ENCODE assay signal across 8 cellular contexts in the genomic region with DNA sequence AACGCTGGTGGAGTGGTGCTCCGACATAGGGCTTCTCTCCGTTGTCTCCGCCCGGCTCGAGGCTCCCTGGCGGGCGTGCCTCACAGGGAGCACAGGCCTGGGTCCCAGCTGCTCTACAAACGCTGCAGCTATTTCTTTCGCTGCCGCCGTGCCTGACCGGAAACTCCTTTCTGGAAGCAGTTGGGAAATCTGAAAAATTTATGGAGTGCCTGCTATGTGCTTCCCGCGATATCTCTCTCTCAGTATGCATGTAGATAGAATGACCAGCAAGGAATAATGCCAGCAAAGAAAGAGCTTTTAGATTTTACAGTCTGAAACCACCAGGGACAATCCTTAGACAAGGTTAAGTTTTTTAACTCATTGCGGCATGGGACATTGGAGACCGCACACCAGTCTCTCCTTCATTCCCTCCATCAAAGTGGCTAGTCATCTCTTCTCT. TPM values are rescaled to one million over a fixed set of nuclear protein-coding genes. Genes with fewer than 3 reads are reported as not detected.
DNase-seq lines count a peak whose midpoint lies in the region; ATAC-seq and TF ChIP-seq lines count a peak whose summit lies in the region.

No MANE protein-coding gene starts in this region.

- peaks cover 9% of the 10 kb centered on the region for H3K36me3 ChIP-seq in iPS-20b (ENCODE audit: insufficient read depth, low read depth, low read length)

- no peaks in the 10 kb centered on the region for H3K79me1 ChIP-seq in H9 (ENCODE audit: insufficient read depth, low read depth, low read length, poor library complexity, severe bottlenecking)

- H2AFZ ChIP-seq in H9 (ENCODE audit: low read length) = no peak overlapping the region

- H2BK120ac ChIP-seq in H9 (ENCODE audit: low read depth, low read length, poor library complexity, severe bottlenecking) = no peak overlapping the region

- H3K18ac ChIP-seq in H9 (ENCODE audit: insufficient read length, low read depth, low read length) = peak overlapping the region; percentile 41

- peak overlapping the region; percentile 81 for H3K27ac ChIP-seq in C4-2B
- H3K27ac ChIP-seq in H9 (ENCODE audit: insufficient read length, low read depth, low read length) = peak overlapping the region; percentile 54
- H3K27ac ChIP-seq in iPS-20b (ENCODE audit: low read length) = no peak overlapping the region

- H4K8ac ChIP-seq in H9 (replicated peaks; ENCODE audit: insufficient read length, low read depth, low read length) = no peak overlapping the region

- H2BK15ac ChIP-seq in H9 (ENCODE audit: low read depth, low read length) = no peak overlapping the region

- H3K14ac ChIP-seq in H9 (ENCODE audit: insufficient read depth, low read length) = no peak overlapping the region

- peaks cover 2% of the 10 kb centered on the region for H3K23me2 ChIP-seq in H9 (ENCODE audit: insufficient read length, low read depth, low read length, poor library complexity, severe bottlenecking)

- no peak overlapping the region for H2AK5ac ChIP-seq in H9 (ENCODE audit: insufficient read length, low read length)

- H3K27me3 Mint-ChIP-seq in H9 (ENCODE audit: low read depth) = no peaks in the 10 kb centered on the region
- peaks cover 8% of the 10 kb centered on the region for H3K27me3 Mint-ChIP-seq in activated T-helper 1 cell treated with anti-CD3 and anti-CD28 coated beads, Interleukin-12 subunit alpha, Interleukin-12 subunit beta, Interleukin-2, Interleukin-4 antibody, amounts not matched to agents 30 ng/mL and 10 ng/mL and 1 ng/mL, durations not matched to agents 14 hours and 24 hours and 36 hours (ENCODE audit: insufficient read depth)

- no peak for ATAC-seq in HG02763 (IDR thresholded peaks at IDR 0.05; ENCODE audit: unreplicated experiment)

- no peaks in the 10 kb centered on the region for H3K9me3 ChIP-seq in H9 (ENCODE audit: control insufficient read depth, low read depth, low read length)
- no peaks in the 10 kb centered on the region for H3K9me3 ChIP-seq in iPS-20b (ENCODE audit: insufficient read depth, low read depth, low read length)

- no peaks in the 10 kb centered on the region for H4K20me1 ChIP-seq in H9 (ENCODE audit: control insufficient read depth, insufficient read depth, insufficient read length)

- DNase-seq in H9 (no peak), stromal cell of bone marrow (ENCODE audit: low read depth) (peak; percentile 40), HuH-7.5 (ENCODE audit: low spot score) (no peak), putamen (ENCODE audit: low spot score) (no peak)
- DNase-seq in activated T-helper 1 cell treated with anti-CD3 and anti-CD28 coated beads, Interleukin-12 subunit alpha, Interleukin-12 subunit beta, Interleukin-2, Interleukin-4 antibody, amounts not matched to agents 30 ng/mL and 10 ng/mL and 1 ng/mL, durations not matched to agents 14 hours and 24 hours and 36 hours (ENCODE audit: low spot score) = no peak

- intact Hi-C loops in activated T-helper 1 cell treated with anti-CD3 and anti-CD28 coated beads, Interleukin-12 subunit alpha, Interleukin-12 subunit beta, Interleukin-2, Interleukin-4 antibody, amounts not matched to agents 30 ng/mL and 10 ng/mL and 1 ng/mL, durations not matched to agents 14 hours and 24 hours and 36 hours (cut with micrococcal nuclease) = loop anchor here (2.0 to 10.0 kb wide), 6 partner anchors 371 to 1764 kb away; partner anchors contain the start of genes CEP63 and MRPL3

- no peak overlapping the region for H4K5ac ChIP-seq in H9 (ENCODE audit: insufficient read length, low read depth, low read length)

- H3K9ac ChIP-seq in H9 (ENCODE audit: extremely low read depth, insufficient read length, low read length) (peak overlapping the region; percentile 23), iPS-20b (ENCODE audit: low read depth, low read length) (peak overlapping the region; percentile 89; the same call in 1 of the 2 replicates)

- peaks cover 2 to 5% (median 5%) of the 10 kb centered on the region in 3 experiments; a peak in 6 of 7 replicates for H3K36me3 Mint-ChIP-seq in H9 (ENCODE audit: insufficient read depth in 1 of 3, low read depth in 3 of 3)
- peaks cover 13% of the 10 kb centered on the region for H3K36me3 Mint-ChIP-seq in activated T-helper 1 cell treated with anti-CD3 and anti-CD28 coated beads, Interleukin-12 subunit alpha, Interleukin-12 subunit beta, Interleukin-2, Interleukin-4 antibody, amounts not matched to agents 30 ng/mL and 10 ng/mL and 1 ng/mL, durations not matched to agents 14 hours and 24 hours and 36 hours (ENCODE audit: low read depth)

- no peaks in the 10 kb centered on the region for H3K79me2 ChIP-seq in H9 (ENCODE audit: insufficient read depth, low read length)

- H3K27ac Mint-ChIP-seq in H9 = peak overlapping the region; percentile 48 to 66 (median 57); a peak in 5 of 7 replicates
- H3K27ac Mint-ChIP-seq in activated T-helper 1 cell treated with anti-CD3 and anti-CD28 coated beads, Interleukin-12 subunit alpha, Interleukin-12 subunit beta, Interleukin-2, Interleukin-4 antibody, amounts not matched to agents 30 ng/mL and 10 ng/mL and 1 ng/mL, durations not matched to agents 14 hours and 24 hours and 36 hours = peak overlapping the region; percentile 27

- no peaks in the 10 kb centered on the region for H3K27me3 ChIP-seq in H9 (ENCODE audit: insufficient read depth, low read length)
- H3K27me3 ChIP-seq in iPS-20b (ENCODE audit: insufficient read depth, low read length) = no peaks in the 10 kb centered on the region

- no peak overlapping the region for H3K4ac ChIP-seq in H9 (ENCODE audit: low read depth, low read length)

- peak overlapping the region; percentile 89 to 94 for H3K4me3 Mint-ChIP-seq in H9
- H3K4me3 Mint-ChIP-seq in activated T-helper 1 cell treated with anti-CD3 and anti-CD28 coated beads, Interleukin-12 subunit alpha, Interleukin-12 subunit beta, Interleukin-2, Interleukin-4 antibody, amounts not matched to agents 30 ng/mL and 10 ng/mL and 1 ng/mL, durations not matched to agents 14 hours and 24 hours and 36 hours = peak overlapping the region; percentile 81

- H2BK5ac ChIP-seq in H9 (ENCODE audit: insufficient read length, low read length) = no peak overlapping the region

- H3K4me2 ChIP-seq in H9 (ENCODE audit: insufficient read depth, insufficient read length, low read length) = peak overlapping the region; percentile 73

- TF ChIP-seq CTCF in C4-2B (conservative IDR thresholded peaks at IDR 0.05) (no peak), H9 (conservative IDR thresholded peaks at IDR 0.05) (no peak)

- no peaks in the 10 kb centered on the region; a peak in 1 of 5 replicates for H3K9me3 Mint-ChIP-seq in H9
- no peaks in the 10 kb centered on the region for H3K9me3 Mint-ChIP-seq in activated T-helper 1 cell treated with anti-CD3 and anti-CD28 coated beads, Interleukin-12 subunit alpha, Interleukin-12 subunit beta, Interleukin-2, Interleukin-4 antibody, amounts not matched to agents 30 ng/mL and 10 ng/mL and 1 ng/mL, durations not matched to agents 14 hours and 24 hours and 36 hours

- no CpG with 5 or more reads among the region's 17 CpGs for whole genome bisulfite sequencing in H9 (ENCODE audit: extremely low coverage, insufficient read length, low lambda C conversion rate)

- no peak overlapping the region for H2BK12ac ChIP-seq in H9 (ENCODE audit: insufficient read length, low read depth, low read length)

- H3K4me3 ChIP-seq in iPS-20b (ENCODE audit: low read length) = peak overlapping the region; percentile 86

- H3K4me1 ChIP-seq in H9 (ENCODE audit: insufficient read depth, low read length) = no peaks in the 10 kb centered on the region; the same call in 1 of the 2 replicates
- peaks cover 10% of the 10 kb centered on the region; the same call in 1 of the 2 replicates for H3K4me1 ChIP-seq in iPS-20b (ENCODE audit: insufficient read depth, low read length)

- peaks cover 23 to 27% of the 10 kb centered on the region in 2 experiments for H3K4me1 Mint-ChIP-seq in H9
- H3K4me1 Mint-ChIP-seq in activated T-helper 1 cell treated with anti-CD3 and anti-CD28 coated beads, Interleukin-12 subunit alpha, Interleukin-12 subunit beta, Interleukin-2, Interleukin-4 antibody, amounts not matched to agents 30 ng/mL and 10 ng/mL and 1 ng/mL, durations not matched to agents 14 hours and 24 hours and 36 hours (ENCODE audit: low read depth) = peaks cover 36% of the 10 kb centered on the region

- no peak overlapping the region for H3K56ac ChIP-seq in H9 (ENCODE audit: insufficient read length, low read depth, low read length)

- no peak overlapping the region for H4K91ac ChIP-seq in H9 (ENCODE audit: insufficient read length, low read depth, low read length)

- H2BK20ac ChIP-seq in H9 (ENCODE audit: low read depth, low read length, poor library complexity, severe bottlenecking) = no peak overlapping the region

- no peak overlapping the region for H3T11ph ChIP-seq in H9 (ENCODE audit: low read length)

- H3K23ac ChIP-seq in H9 (ENCODE audit: insufficient read length, low read depth, low read length) = no peak overlapping the region

RNA-seq across cellular contexts. Expression of gene NPHP3, which starts 0.8 kb away (rescaled TPM):
- 9.4 and 10.8 TPM in 2 replicates for total RNA-seq in H9 (2021)
- 14.4 and 17.0 TPM in 2 replicates for total RNA-seq in activated T-helper 1 cell treated with anti-CD3 and anti-CD28 coated beads, Interleukin-12 subunit alpha, Interleukin-12 subunit beta, Interleukin-2, Interleukin-4 antibody, amounts not matched to agents 30 ng/mL and 10 ng/mL and 1 ng/mL, durations not matched to agents 14 hours and 24 hours and 36 hours
